14 cellular contexts compared by ENCODE assay signal in the genomic region with DNA sequence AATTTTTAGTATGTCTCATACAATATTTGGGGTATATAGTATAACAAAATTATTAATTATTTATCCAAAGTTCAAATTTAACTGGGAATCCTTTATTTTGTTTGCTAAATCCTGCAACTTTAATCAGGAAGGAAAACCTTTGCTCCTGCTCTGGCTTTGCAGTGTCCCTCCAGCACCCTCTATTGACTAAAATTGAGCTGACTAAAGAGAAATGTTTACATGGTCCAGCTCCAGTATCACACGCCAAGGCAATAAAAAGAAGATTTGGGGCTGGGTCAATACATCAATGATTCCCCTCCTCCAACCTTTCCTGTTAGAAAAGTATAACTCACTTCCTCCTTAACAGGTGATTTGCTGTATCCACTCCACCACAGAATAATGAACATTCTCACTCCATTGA.
A peak's percentile ranks its signal among the peaks of the same experiment; 100 is the strongest.
DNase-seq lines count a peak whose midpoint lies in the region; ATAC-seq, FAIRE-seq and TF ChIP-seq lines count a peak whose summit lies in the region.
"Had no signal": no experiment of that assay in that cellular context is flagged by ENCODE, and none has a peak within 500 bp of the region (broad histone marks: within the 10 kb centered on the region; RNA-seq: fewer than 3 reads in every experiment).

No MANE protein-coding gene starts in this region.

- no peaks in the 10 kb centered on the region for H4K20me1 ChIP-seq in SK-N-SH (ENCODE audit: insufficient read depth)

- H2AFZ ChIP-seq in SK-N-SH (ENCODE audit: low read depth): no peak overlapping the region
- H2AFZ ChIP-seq: parathyroid adenoma had no signal

- H3K36me3 ChIP-seq in SK-N-SH (replicated peaks in 1 of 2; ENCODE audit: control insufficient read depth in 1 of 2, insufficient read depth in 2 of 2, low read length in 1 of 2) (no peaks in the 10 kb centered on the region), small intestine (ENCODE audit: control insufficient read depth in 2 of 2, insufficient read depth in 2 of 2, low read length in 2 of 2) (no peaks in the 10 kb centered on the region)

- TF ChIP-seq RAD21 in SK-N-SH (IDR thresholded peaks at IDR 0.05; ENCODE audit: low read length): peak; percentile 56

- intact Hi-C loops in left cardiac atrium (cut with DNase I): no loop called here

- no peaks in the 10 kb centered on the region for H3F3A ChIP-seq in SK-N-SH (replicated peaks; ENCODE audit: insufficient read depth)

- TF ChIP-seq EP300 in SK-N-SH (IDR thresholded peaks at IDR 0.05; ENCODE audit: borderline replicate concordance in 1 of 2, low read depth in 1 of 2, low read length in 1 of 2): no peak

- no peak for DNase-seq in SK-N-SH
- peak; percentile 18 for DNase-seq in RKO (ENCODE audit: low spot score)
- peak; percentile 8 for DNase-seq in globus pallidus (ENCODE audit: low spot score)
- peak; percentile 1 for DNase-seq in small intestine
- no peak for DNase-seq in NCI-H446 (lab: John Stamatoyannopoulos, UW)
- no peak for DNase-seq in left cardiac atrium
- DNase-seq: activated CD4-positive, CD25-positive, alpha-beta regulatory T cell treated with anti-CD3 and anti-CD28 coated beads, Interleukin-2, amount 50 U/mL, for 72 hours; dorsolateral prefrontal cortex; stimulated activated CD4-positive, alpha-beta T cell treated with anti-CD3 and anti-CD28 coated beads, Interleukin-15, amount 100 ng/mL, for 24 hours; T-helper 1 cell had no signal

- H3K4me1 ChIP-seq in SK-N-SH (ENCODE audit: control insufficient read depth in 1 of 2, insufficient read depth in 2 of 2, low read depth in 1 of 2, low read length in 1 of 2) (no peaks in the 10 kb centered on the region), small intestine (ENCODE audit: control insufficient read depth in 2 of 2, insufficient read depth in 1 of 2, low read depth in 1 of 2, low read length in 1 of 2) (no peaks in the 10 kb centered on the region)
- H3K4me1 ChIP-seq: A549, parathyroid adenoma had no signal

- CTCF ChIA-PET in SK-N-SH (lab: Yijun Ruan, JAX): interaction anchor here (0.7 to 1.8 kb wide), 9 partner anchors 15 to 1666 kb away, joined by 3 to 14 read pairs (median 4); no protein-coding TSS in a partner anchor

- no peak for ATAC-seq in SK-N-SH treated with all-trans-retinoic acid at 6 μM for 48 hours
- no peak for ATAC-seq in HG03135 (IDR thresholded peaks at IDR 0.05; ENCODE audit: unreplicated experiment)
- no peak for ATAC-seq in left cardiac atrium
- ATAC-seq: A549 had no signal

- WGBS in SK-N-SH (ENCODE audit: low lambda C conversion rate): 12% methylated on average over 1 of the region's 1 CpG
- 10 to 27% (median 14%) methylated on average over 1 of the region's 1 CpG for WGBS in small intestine, 3 donors

- H3K4me3 ChIP-seq in SK-N-SH (ENCODE audit: low read depth in 2 of 2, low read length in 1 of 2): no peak overlapping the region
- H3K4me3 ChIP-seq in small intestine (ENCODE audit: low read depth in 1 of 2, low read length in 2 of 2): no peak overlapping the region
- H3K4me3 ChIP-seq: A549, dorsolateral prefrontal cortex had no signal

- no peaks in the 10 kb centered on the region for H3K27me3 ChIP-seq in SK-N-SH (ENCODE audit: insufficient read depth)
- no peaks in the 10 kb centered on the region for H3K27me3 ChIP-seq in small intestine (ENCODE audit: control insufficient read depth in 2 of 2, insufficient read depth in 2 of 2, low read length in 2 of 2)
- H3K27me3 ChIP-seq: dorsolateral prefrontal cortex had no signal

- no peaks in the 10 kb centered on the region for H3K9me2 ChIP-seq in SK-N-SH

- no peak overlapping the region for H3K9ac ChIP-seq in SK-N-SH
- H3K9ac ChIP-seq: parathyroid adenoma had no signal

- no peaks in the 10 kb centered on the region for H3K79me2 ChIP-seq in SK-N-SH (ENCODE audit: insufficient read depth)
- H3K79me2 ChIP-seq: parathyroid adenoma had no signal

- no peak overlapping the region for H3K27ac ChIP-seq in SK-N-SH (ENCODE audit: low read depth in 2 of 2, low read length in 1 of 2)
- no peak overlapping the region for H3K27ac ChIP-seq in small intestine (ENCODE audit: low read depth in 1 of 2, low read length in 1 of 2)
- H3K27ac ChIP-seq: A549, dorsolateral prefrontal cortex, parathyroid adenoma had no signal

- H3K4me2 ChIP-seq in SK-N-SH: no peak overlapping the region
- H3K4me2 ChIP-seq: A549 had no signal

- peak; percentile 30; the same call in 1 of the 2 replicates for TF ChIP-seq CTCF in SK-N-SH (IDR thresholded peaks at IDR 0.05)

- FAIRE-seq in small intestine (lab: Jason Lieb, UNC): no peak
- FAIRE-seq: A549 had no signal

- POLR2A ChIA-PET in SK-N-SH (lab: Yijun Ruan, JAX): no interaction called here

- H3K9me3 ChIP-seq in SK-N-SH: 0 out of 2 replicates have a peak, but pooled peaks cover 4% of the 10 kb centered on the region
- H3K9me3 ChIP-seq in small intestine (ENCODE audit: control insufficient read depth, low read depth): no peaks in the 10 kb centered on the region
- H3K9me3 ChIP-seq: A549 had no signal

TF ChIP-seq in SK-N-SH, 30 proteins besides CTCF, POLR2A, EP300 and RAD21:
- TF ChIP-seq RFX5 (IDR thresholded peaks at IDR 0.05; ENCODE audit: low read length): no peak
- peak; percentile 12; the same call in 1 of the 2 replicates for TF ChIP-seq SMC3 (IDR thresholded peaks at IDR 0.05; ENCODE audit: low read depth, low read length)

TF ChIP-seq in SK-N-SH treated with all-trans-retinoic acid at 6 μM for 48 hours, 23 proteins besides CTCF, POLR2A, EP300 and RAD21:
- TF ChIP-seq TCF4 (CRISPR knock-in tag; IDR thresholded peaks at IDR 0.05; ENCODE audit: borderline replicate concordance) (no peak), OSR1 (CRISPR knock-in tag; IDR thresholded peaks at IDR 0.05) (no peak), PPARA (CRISPR knock-in tag; IDR thresholded peaks at IDR 0.05; ENCODE audit: borderline replicate concordance) (no peak), ISL1 (CRISPR knock-in tag; IDR thresholded peaks at IDR 0.05) (no peak), GLIS3 (CRISPR knock-in tag; IDR thresholded peaks at IDR 0.05) (no peak)
- TF ChIP-seq, protein P1, sequence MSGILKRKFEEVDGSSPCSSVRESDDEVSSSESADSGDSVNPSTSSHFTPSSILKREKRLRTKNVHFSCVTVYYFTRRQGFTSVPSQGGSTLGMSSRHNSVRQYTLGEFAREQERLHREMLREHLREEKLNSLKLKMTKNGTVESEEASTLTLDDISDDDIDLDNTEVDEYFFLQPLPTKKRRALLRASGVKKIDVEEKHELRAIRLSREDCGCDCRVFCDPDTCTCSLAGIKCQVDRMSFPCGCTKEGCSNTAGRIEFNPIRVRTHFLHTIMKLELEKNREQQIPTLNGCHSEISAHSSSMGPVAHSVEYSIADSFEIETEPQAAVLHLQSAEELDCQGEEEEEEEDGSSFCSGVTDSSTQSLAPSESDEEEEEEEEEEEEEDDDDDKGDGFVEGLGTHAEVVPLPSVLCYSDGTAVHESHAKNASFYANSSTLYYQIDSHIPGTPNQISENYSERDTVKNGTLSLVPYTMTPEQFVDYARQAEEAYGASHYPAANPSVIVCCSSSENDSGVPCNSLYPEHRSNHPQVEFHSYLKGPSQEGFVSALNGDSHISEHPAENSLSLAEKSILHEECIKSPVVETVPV (CRISPR knock-in tag; IDR thresholded peaks at IDR 0.05): no peak
- TF ChIP-seq, protein P2, sequence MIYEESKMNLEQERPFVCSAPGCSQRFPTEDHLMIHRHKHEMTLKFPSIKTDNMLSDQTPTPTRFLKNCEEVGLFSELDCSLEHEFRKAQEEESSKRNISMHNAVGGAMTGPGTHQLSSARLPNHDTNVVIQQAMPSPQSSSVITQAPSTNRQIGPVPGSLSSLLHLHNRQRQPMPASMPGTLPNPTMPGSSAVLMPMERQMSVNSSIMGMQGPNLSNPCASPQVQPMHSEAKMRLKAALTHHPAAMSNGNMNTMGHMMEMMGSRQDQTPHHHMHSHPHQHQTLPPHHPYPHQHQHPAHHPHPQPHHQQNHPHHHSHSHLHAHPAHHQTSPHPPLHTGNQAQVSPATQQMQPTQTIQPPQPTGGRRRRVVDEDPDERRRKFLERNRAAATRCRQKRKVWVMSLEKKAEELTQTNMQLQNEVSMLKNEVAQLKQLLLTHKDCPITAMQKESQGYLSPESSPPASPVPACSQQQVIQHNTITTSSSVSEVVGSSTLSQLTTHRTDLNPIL (CRISPR knock-in tag; IDR thresholded peaks at IDR 0.05; ENCODE audit: low read depth): no peak
- TF ChIP-seq, protein P3, sequence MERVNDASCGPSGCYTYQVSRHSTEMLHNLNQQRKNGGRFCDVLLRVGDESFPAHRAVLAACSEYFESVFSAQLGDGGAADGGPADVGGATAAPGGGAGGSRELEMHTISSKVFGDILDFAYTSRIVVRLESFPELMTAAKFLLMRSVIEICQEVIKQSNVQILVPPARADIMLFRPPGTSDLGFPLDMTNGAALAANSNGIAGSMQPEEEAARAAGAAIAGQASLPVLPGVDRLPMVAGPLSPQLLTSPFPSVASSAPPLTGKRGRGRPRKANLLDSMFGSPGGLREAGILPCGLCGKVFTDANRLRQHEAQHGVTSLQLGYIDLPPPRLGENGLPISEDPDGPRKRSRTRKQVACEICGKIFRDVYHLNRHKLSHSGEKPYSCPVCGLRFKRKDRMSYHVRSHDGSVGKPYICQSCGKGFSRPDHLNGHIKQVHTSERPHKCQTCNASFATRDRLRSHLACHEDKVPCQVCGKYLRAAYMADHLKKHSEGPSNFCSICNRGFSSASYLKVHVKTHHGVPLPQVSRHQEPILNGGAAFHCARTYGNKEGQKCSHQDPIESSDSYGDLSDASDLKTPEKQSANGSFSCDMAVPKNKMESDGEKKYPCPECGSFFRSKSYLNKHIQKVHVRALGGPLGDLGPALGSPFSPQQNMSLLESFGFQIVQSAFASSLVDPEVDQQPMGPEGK (CRISPR knock-in tag; IDR thresholded peaks at IDR 0.05; ENCODE audit: borderline replicate concordance): no peak

Comparison
In these comparisons a context has a peak if more than half of its experiments do, and no peak if none do; other contexts are left out.
1. DNase-seq: peak in RKO (single experiment), globus pallidus (single experiment) and small intestine (single experiment); none in SK-N-SH (single experiment), NCI-H446 (0 of 2) and left cardiac atrium (single experiment).